8 cellular contexts compared by ENCODE assay signal in genomic region chr20:49283703-49284625, GRCh38. TPM values are rescaled to one million over a fixed set of nuclear protein-coding genes. Genes with fewer than 3 reads are reported as not detected.
A peak's percentile ranks its signal among the peaks of the same experiment; 100 is the strongest.
DNase-seq lines count a peak whose midpoint lies in the region; ATAC-seq and TF ChIP-seq lines count a peak whose summit lies in the region.

No MANE protein-coding gene starts in this region.

- peak overlapping the region; percentile 90 for H3K27ac Mint-ChIP-seq in activated naive CD4-positive, alpha-beta T cell treated with anti-CD3 and anti-CD28 coated beads for 36 hours
- peak overlapping the region; percentile 99 for H3K27ac Mint-ChIP-seq in stimulated activated naive B cell treated with anti-CD40 and anti-IgM and Interleukin-4, amounts not matched to agents 10 μg/mL and 1 μg/mL and 100 μg/mL, for 72 hours

- peaks cover 100% of the 10 kb centered on the region for H3K36me3 Mint-ChIP-seq in activated naive CD4-positive, alpha-beta T cell treated with anti-CD3 and anti-CD28 coated beads for 36 hours (ENCODE audit: low read depth)
- peaks cover 99 to 100% of the 10 kb centered on the region in 2 donors for H3K36me3 Mint-ChIP-seq in stimulated activated naive B cell treated with anti-CD40 and anti-IgM and Interleukin-4, amounts not matched to agents 10 μg/mL and 1 μg/mL and 100 μg/mL, for 72 hours

- no peaks in the 10 kb centered on the region for H3K27me3 Mint-ChIP-seq in activated naive CD4-positive, alpha-beta T cell treated with anti-CD3 and anti-CD28 coated beads for 36 hours (ENCODE audit: low read depth)
- H3K27me3 Mint-ChIP-seq in stimulated activated naive B cell treated with anti-CD40 and anti-IgM and Interleukin-4, amounts not matched to agents 10 μg/mL and 1 μg/mL and 100 μg/mL, for 72 hours, result no peaks in the 10 kb centered on the region

- POLR2A ChIA-PET in RWPE1 (lab: Yijun Ruan, JAX; ENCODE audit: low non-redundant PET), result no interaction called here

- H3K27me3 ChIP-seq in effector memory CD4-positive, alpha-beta T cell (replicated peaks; ENCODE audit: control insufficient read depth, insufficient read depth, low read length, poor library complexity, severe bottlenecking), result no peaks in the 10 kb centered on the region

- peak overlapping the region; percentile 99 for H3K4me3 Mint-ChIP-seq in activated naive CD4-positive, alpha-beta T cell treated with anti-CD3 and anti-CD28 coated beads for 36 hours
- H3K4me3 Mint-ChIP-seq in stimulated activated naive B cell treated with anti-CD40 and anti-IgM and Interleukin-4, amounts not matched to agents 10 μg/mL and 1 μg/mL and 100 μg/mL, for 72 hours, result peak overlapping the region; percentile 92 to 95

- CTCF ChIA-PET in activated naive CD4-positive, alpha-beta T cell treated with anti-CD3 and anti-CD28 coated beads for 36 hours (lab: Charles Lee), result no interaction called here
- CTCF ChIA-PET in RWPE1 (lab: Yijun Ruan, JAX), result no interaction called here

- peaks cover 79% of the 10 kb centered on the region for H3K4me1 Mint-ChIP-seq in activated naive CD4-positive, alpha-beta T cell treated with anti-CD3 and anti-CD28 coated beads for 36 hours (ENCODE audit: low read depth)
- H3K4me1 Mint-ChIP-seq in stimulated activated naive B cell treated with anti-CD40 and anti-IgM and Interleukin-4, amounts not matched to agents 10 μg/mL and 1 μg/mL and 100 μg/mL, for 72 hours, result peaks cover 64 to 85% of the 10 kb centered on the region in 2 donors

- ATAC-seq in stimulated activated naive B cell treated with anti-CD40 and anti-IgM and Interleukin-4, amounts not matched to agents 10 μg/mL and 1 μg/mL and 100 μg/mL, for 72 hours (replicated peaks), result no peak
- ATAC-seq in HG02571 (IDR thresholded peaks at IDR 0.05; ENCODE audit: unreplicated experiment), result no peak
- no peak for ATAC-seq in sciatic nerve

- peaks cover 65% of the 10 kb centered on the region for H3K9me3 ChIP-seq in effector memory CD4-positive, alpha-beta T cell (ENCODE audit: control insufficient read depth, low read length)

- peaks cover 92% of the 10 kb centered on the region for H3K36me3 ChIP-seq in effector memory CD4-positive, alpha-beta T cell (ENCODE audit: control insufficient read depth, insufficient read depth, low read length)

- intact Hi-C loops in activated naive CD4-positive, alpha-beta T cell treated with anti-CD3 and anti-CD28 coated beads for 36 hours (cut with micrococcal nuclease), result no loop called here
- intact Hi-C loops in sciatic nerve (cut with DNase I), result no loop called here

- H3K27ac ChIP-seq in RWPE1, result peak overlapping the region; percentile 42; the same call in 1 of the 2 replicates
- no peak overlapping the region for H3K27ac ChIP-seq in effector memory CD4-positive, alpha-beta T cell (ENCODE audit: insufficient read depth, low read length, poor library complexity, severe bottlenecking)

- H3K4me1 ChIP-seq in effector memory CD4-positive, alpha-beta T cell (ENCODE audit: control insufficient read depth, insufficient read depth, low read length, poor library complexity, severe bottlenecking), result peaks cover 2% of the 10 kb centered on the region

- H3K4me3 ChIP-seq in effector memory CD4-positive, alpha-beta T cell (ENCODE audit: insufficient read depth, low read depth, low read length, poor library complexity, severe bottlenecking), result no peak overlapping the region

- no peak for TF ChIP-seq CTCF in RWPE1 (conservative IDR thresholded peaks at IDR 0.05; ENCODE audit: low read depth)

- DNase-seq in activated naive CD4-positive, alpha-beta T cell treated with anti-CD3 and anti-CD28 coated beads for 36 hours, result no peak
- no peak for DNase-seq in activated naive CD4-positive, alpha-beta T cell (lab: John Stamatoyannopoulos, UW)
- no peak for DNase-seq in RWPE1 (ENCODE audit: low spot score)
- DNase-seq in erythroblast (lab: John Stamatoyannopoulos, UW), result no peak
- no peak for DNase-seq in stimulated activated naive B cell treated with anti-CD40 and anti-IgM and Interleukin-4, amounts not matched to agents 10 μg/mL and 1 μg/mL and 100 μg/mL, for 72 hours
- DNase-seq in effector memory CD4-positive, alpha-beta T cell, result no peak
- DNase-seq in sciatic nerve (ENCODE audit: low spot score), result no peak

- peaks cover 20% of the 10 kb centered on the region for H3K9me3 Mint-ChIP-seq in activated naive CD4-positive, alpha-beta T cell treated with anti-CD3 and anti-CD28 coated beads for 36 hours
- peaks cover 47 to 58% of the 10 kb centered on the region in 2 donors for H3K9me3 Mint-ChIP-seq in stimulated activated naive B cell treated with anti-CD40 and anti-IgM and Interleukin-4, amounts not matched to agents 10 μg/mL and 1 μg/mL and 100 μg/mL, for 72 hours

- peak; percentile 10 for TF ChIP-seq POLR2A in erythroblast (IDR thresholded peaks at IDR 0.05; ENCODE audit: low read length)

RNA-seq across cellular contexts. Expression of gene ZNFX1, which starts 6.1 kb away (rescaled TPM):
- 10 to 100 TPM; 18.2 to 19.0 TPM for total RNA-seq in activated naive CD4-positive, alpha-beta T cell treated with anti-CD3 and anti-CD28 coated beads for 36 hours
- total RNA-seq in sciatic nerve, result 40.7 TPM
